Comparison of ENCODE assay signal across 23 cellular contexts in the genomic region with DNA sequence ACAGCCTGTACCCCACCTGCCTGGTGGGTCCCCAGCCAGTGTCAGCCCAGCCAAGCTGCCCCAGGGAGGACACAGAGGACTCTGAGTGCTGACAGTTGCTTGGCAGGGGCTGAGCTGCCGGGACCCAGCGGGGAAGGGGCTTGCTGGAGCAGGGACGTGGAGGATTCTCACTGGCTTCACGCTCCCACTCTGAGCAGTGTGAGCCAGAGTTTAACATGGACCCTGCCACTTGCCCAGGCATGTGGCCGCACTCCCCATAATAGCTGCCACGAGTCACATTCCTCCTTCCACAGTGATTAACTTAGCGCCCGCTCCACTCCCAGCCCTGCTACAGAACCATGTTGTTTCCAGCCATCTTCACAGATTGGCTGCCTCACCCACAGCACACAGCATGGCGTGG. TPM values are rescaled to one million over a fixed set of nuclear protein-coding genes. Genes with fewer than 3 reads are reported as not detected.
DNase-seq lines count a peak whose midpoint lies in the region; ATAC-seq, FAIRE-seq and TF ChIP-seq lines count a peak whose summit lies in the region.
"Had no signal": no experiment of that assay in that cellular context is flagged by ENCODE, and none has a peak within 500 bp of the region (broad histone marks: within the 10 kb centered on the region; RNA-seq: fewer than 3 reads in every experiment).

No MANE protein-coding gene starts in this region.

- 74 to 93% (median 84%) methylated on average over 4 to 9 of the region's 9 CpGs for WGBS in stomach, 5 donors

- dilution Hi-C loops in keratinocyte (cut with MboI; ENCODE audit: extremely low pct_ligation_motif_present, low sequenced_read_pairs): no loop called here

- H3F3A ChIP-seq in neural progenitor cell (ENCODE audit: low read depth): peaks cover 14% of the 10 kb centered on the region

- no peak for TF ChIP-seq POLR2A in stomach (IDR thresholded peaks at IDR 0.05)

- H3K4me3 Mint-ChIP-seq in activated naive CD4-positive, alpha-beta T cell treated with anti-CD3 and anti-CD28 coated beads, Interleukin-2, amount 10 ng/mL, durations not matched to agents 7 days and 5 days: no peak overlapping the region
- H3K4me3 Mint-ChIP-seq in central memory CD8-positive, alpha-beta T cell: no peak overlapping the region
- no peak overlapping the region for H3K4me3 Mint-ChIP-seq in stimulated activated effector memory CD8-positive, alpha-beta T cell treated with anti-CD3 and anti-CD28 coated beads, Interleukin-12 subunit alpha, Interleukin-12 subunit beta, amount 100 ng/mL, for 72 hours
- no peak overlapping the region for H3K4me3 Mint-ChIP-seq in neural progenitor cell
- H3K4me3 Mint-ChIP-seq: activated B cell treated with CpG ODN at 0.5 μM for 24 hours; activated CD4-positive, alpha-beta memory T cell treated with anti-CD3 and anti-CD28 coated beads, Interleukin-2, amount 10 ng/mL, durations not matched to agents 7 days and 5 days; dendritic cell treated with granulocyte-macrophage colony-stimulating factor and Interleukin-4, amounts not matched to agents 40 ng/mL and 50 ng/mL, for 4 days had no signal

- H4K20me1 ChIP-seq in keratinocyte (ENCODE audit: control insufficient read depth, extremely low read depth, insufficient read depth, low read length) (peaks cover 8% of the 10 kb centered on the region), neural progenitor cell (ENCODE audit: low read depth) (peaks cover 67% of the 10 kb centered on the region)

- peak; percentile 17 for FAIRE-seq in keratinocyte (lab: Jason Lieb, UNC)
- FAIRE-seq: G401.6, H54 had no signal

- H3K27me3 ChIP-seq in keratinocyte (ENCODE audit: control insufficient read depth, extremely low read depth, insufficient read depth, low read length) (no peaks in the 10 kb centered on the region), stomach (no peaks in the 10 kb centered on the region), neural progenitor cell (peaks cover 22% of the 10 kb centered on the region)
- H3K27me3 ChIP-seq: BLaER1, ovary, SJCRH30, vagina had no signal

- H2AFZ ChIP-seq in keratinocyte (ENCODE audit: control insufficient read depth, low read length) (no peak overlapping the region), neural progenitor cell (replicated peaks) (no peak overlapping the region)

- H3K79me2 ChIP-seq in keratinocyte (ENCODE audit: control insufficient read depth, insufficient read depth, low read length): no peaks in the 10 kb centered on the region
- H3K79me2 ChIP-seq in neural progenitor cell (ENCODE audit: low read depth): no peaks in the 10 kb centered on the region

- no peaks in the 10 kb centered on the region for H3K27me3 Mint-ChIP-seq in activated naive CD4-positive, alpha-beta T cell treated with anti-CD3 and anti-CD28 coated beads, Interleukin-2, amount 10 ng/mL, durations not matched to agents 7 days and 5 days
- H3K27me3 Mint-ChIP-seq in central memory CD8-positive, alpha-beta T cell: no peaks in the 10 kb centered on the region
- peaks cover 21% of the 10 kb centered on the region for H3K27me3 Mint-ChIP-seq in neural progenitor cell (ENCODE audit: insufficient read depth, low read depth)
- H3K27me3 Mint-ChIP-seq: activated B cell treated with CpG ODN at 0.5 μM for 24 hours; activated CD4-positive, alpha-beta memory T cell treated with anti-CD3 and anti-CD28 coated beads, Interleukin-2, amount 10 ng/mL, durations not matched to agents 7 days and 5 days; dendritic cell treated with granulocyte-macrophage colony-stimulating factor and Interleukin-4, amounts not matched to agents 40 ng/mL and 50 ng/mL, for 4 days had no signal

- H3K4me2 ChIP-seq in keratinocyte (ENCODE audit: control insufficient read depth, extremely low read depth, insufficient read depth, low read depth, low read length) (peak overlapping the region; percentile 14), neural progenitor cell (no peak overlapping the region)
- H3K4me2 ChIP-seq: BLaER1 had no signal

- intact Hi-C loops in stomach (cut with DNase I; ENCODE audit: low total_unique reads): no loop called here

- CTCF ChIA-PET in activated naive CD4-positive, alpha-beta T cell treated with anti-CD3 and anti-CD28 coated beads, Interleukin-2, amount 10 ng/mL, durations not matched to agents 7 days and 5 days (lab: Charles Lee): interaction anchor here (0.9 to 1.0 kb wide), 2 partner anchors 15 to 126 kb away, joined by 3 read pairs; no protein-coding TSS in a partner anchor

- TF ChIP-seq CTCF in keratinocyte (optimal IDR thresholded peaks at IDR 0.05 in 1 of 3, IDR thresholded peaks at IDR 0.05 in 1 of 3, conservative IDR thresholded peaks at IDR 0.05 in 1 of 3; ENCODE audit: extremely low read depth in 1 of 3, insufficient read depth in 2 of 3, low read length in 3 of 3): no peak
- no peak for TF ChIP-seq CTCF in stomach (IDR thresholded peaks at IDR 0.05)
- TF ChIP-seq CTCF in neural progenitor cell (IDR thresholded peaks at IDR 0.05): no peak

- H3K36me3 Mint-ChIP-seq in activated naive CD4-positive, alpha-beta T cell treated with anti-CD3 and anti-CD28 coated beads, Interleukin-2, amount 10 ng/mL, durations not matched to agents 7 days and 5 days: peaks cover 13% of the 10 kb centered on the region
- peaks cover 12% of the 10 kb centered on the region for H3K36me3 Mint-ChIP-seq in central memory CD8-positive, alpha-beta T cell (ENCODE audit: insufficient read depth)
- H3K36me3 Mint-ChIP-seq in stimulated activated effector memory CD8-positive, alpha-beta T cell treated with anti-CD3 and anti-CD28 coated beads, Interleukin-12 subunit alpha, Interleukin-12 subunit beta, amount 100 ng/mL, for 72 hours: peaks cover 41% of the 10 kb centered on the region
- peaks cover 19% of the 10 kb centered on the region for H3K36me3 Mint-ChIP-seq in neural progenitor cell

- ATAC-seq in central memory CD8-positive, alpha-beta T cell (replicated peaks; ENCODE audit: extremely low read depth, poor library complexity, severe bottlenecking): no peak
- ATAC-seq in stimulated activated effector memory CD8-positive, alpha-beta T cell treated with anti-CD3 and anti-CD28 coated beads, Interleukin-12 subunit alpha, Interleukin-12 subunit beta, amount 100 ng/mL, for 72 hours: no peak
- no peak for ATAC-seq in HG03565 (IDR thresholded peaks at IDR 0.05; ENCODE audit: unreplicated experiment)
- ATAC-seq: left lobe of liver had no signal

- peak overlapping the region; percentile 26 for H3K27ac Mint-ChIP-seq in activated naive CD4-positive, alpha-beta T cell treated with anti-CD3 and anti-CD28 coated beads, Interleukin-2, amount 10 ng/mL, durations not matched to agents 7 days and 5 days
- peak overlapping the region; percentile 33 for H3K27ac Mint-ChIP-seq in central memory CD8-positive, alpha-beta T cell (ENCODE audit: low read depth)
- peak overlapping the region; percentile 50 for H3K27ac Mint-ChIP-seq in stimulated activated effector memory CD8-positive, alpha-beta T cell treated with anti-CD3 and anti-CD28 coated beads, Interleukin-12 subunit alpha, Interleukin-12 subunit beta, amount 100 ng/mL, for 72 hours
- no peak overlapping the region for H3K27ac Mint-ChIP-seq in neural progenitor cell
- H3K27ac Mint-ChIP-seq: activated B cell treated with CpG ODN at 0.5 μM for 24 hours; activated CD4-positive, alpha-beta memory T cell treated with anti-CD3 and anti-CD28 coated beads, Interleukin-2, amount 10 ng/mL, durations not matched to agents 7 days and 5 days; dendritic cell treated with granulocyte-macrophage colony-stimulating factor and Interleukin-4, amounts not matched to agents 40 ng/mL and 50 ng/mL, for 4 days had no signal

- no peak overlapping the region for H3K27ac ChIP-seq in keratinocyte (ENCODE audit: control insufficient read depth, insufficient read depth, low read length)
- H3K27ac ChIP-seq in stomach: no peak overlapping the region
- H3K27ac ChIP-seq in neural progenitor cell: no peak overlapping the region
- H3K27ac ChIP-seq: BLaER1, ovary, SJCRH30, vagina had no signal

- H3K4me3 ChIP-seq in keratinocyte (ENCODE audit: control insufficient read depth in 2 of 3, extremely low read depth in 1 of 3, insufficient read depth in 2 of 3, low read depth in 1 of 3, low read length in 3 of 3) (no peak overlapping the region), stomach (no peak overlapping the region), neural progenitor cell (no peak overlapping the region)
- H3K4me3 ChIP-seq: BLaER1, ovary, SJCRH30, vagina had no signal

- H3K36me3 ChIP-seq in keratinocyte (ENCODE audit: control insufficient read depth in 2 of 2, extremely low read depth in 1 of 2, insufficient read depth in 2 of 2, low read length in 2 of 2) (peaks cover 14 to 31% of the 10 kb centered on the region in 2 experiments), stomach (peaks cover 5 to 81% (median 54%) of the 10 kb centered on the region in 4 donors), neural progenitor cell (no peaks in the 10 kb centered on the region)
- H3K36me3 ChIP-seq: ovary had no signal

- H3K9me1 ChIP-seq in keratinocyte (ENCODE audit: control insufficient read depth, extremely low read depth, insufficient read depth, low read length): peaks cover 2% of the 10 kb centered on the region

- peaks cover 12% of the 10 kb centered on the region for H3K4me1 ChIP-seq in keratinocyte (ENCODE audit: control insufficient read depth, extremely low read depth, insufficient read depth, low read length)
- peaks cover 7 to 22% (median 13%) of the 10 kb centered on the region in 4 donors for H3K4me1 ChIP-seq in stomach
- peaks cover 16% of the 10 kb centered on the region for H3K4me1 ChIP-seq in neural progenitor cell
- H3K4me1 ChIP-seq: SJCRH30 had no signal

- H3K9me3 Mint-ChIP-seq in activated naive CD4-positive, alpha-beta T cell treated with anti-CD3 and anti-CD28 coated beads, Interleukin-2, amount 10 ng/mL, durations not matched to agents 7 days and 5 days: no peaks in the 10 kb centered on the region
- H3K9me3 Mint-ChIP-seq in central memory CD8-positive, alpha-beta T cell: no peaks in the 10 kb centered on the region
- no peaks in the 10 kb centered on the region for H3K9me3 Mint-ChIP-seq in stimulated activated effector memory CD8-positive, alpha-beta T cell treated with anti-CD3 and anti-CD28 coated beads, Interleukin-12 subunit alpha, Interleukin-12 subunit beta, amount 100 ng/mL, for 72 hours
- H3K9me3 Mint-ChIP-seq in neural progenitor cell: no peaks in the 10 kb centered on the region
- H3K9me3 Mint-ChIP-seq: activated B cell treated with CpG ODN at 0.5 μM for 24 hours; activated CD4-positive, alpha-beta memory T cell treated with anti-CD3 and anti-CD28 coated beads, Interleukin-2, amount 10 ng/mL, durations not matched to agents 7 days and 5 days; dendritic cell treated with granulocyte-macrophage colony-stimulating factor and Interleukin-4, amounts not matched to agents 40 ng/mL and 50 ng/mL, for 4 days had no signal

- peaks cover 10% of the 10 kb centered on the region for H3K4me1 Mint-ChIP-seq in activated naive CD4-positive, alpha-beta T cell treated with anti-CD3 and anti-CD28 coated beads, Interleukin-2, amount 10 ng/mL, durations not matched to agents 7 days and 5 days
- H3K4me1 Mint-ChIP-seq in central memory CD8-positive, alpha-beta T cell: peaks cover 8% of the 10 kb centered on the region
- peaks cover 9% of the 10 kb centered on the region for H3K4me1 Mint-ChIP-seq in stimulated activated effector memory CD8-positive, alpha-beta T cell treated with anti-CD3 and anti-CD28 coated beads, Interleukin-12 subunit alpha, Interleukin-12 subunit beta, amount 100 ng/mL, for 72 hours
- peaks cover 17% of the 10 kb centered on the region for H3K4me1 Mint-ChIP-seq in neural progenitor cell

- TF ChIP-seq EP300 in stomach (IDR thresholded peaks at IDR 0.05): no peak

- H3K9me3 ChIP-seq in keratinocyte (ENCODE audit: control insufficient read depth, low read depth, low read length) (no peaks in the 10 kb centered on the region), stomach (no peaks in the 10 kb centered on the region), neural progenitor cell (ENCODE audit: low read depth) (no peaks in the 10 kb centered on the region)
- H3K9me3 ChIP-seq: BLaER1, ovary, SJCRH30, vagina had no signal

- H3K9ac ChIP-seq in keratinocyte (ENCODE audit: control insufficient read depth, extremely low read depth, insufficient read depth, low read length) (no peak overlapping the region), neural progenitor cell (no peak overlapping the region)
- H3K9ac ChIP-seq: BLaER1 had no signal

- no peak for DNase-seq in activated naive CD4-positive, alpha-beta T cell treated with anti-CD3 and anti-CD28 coated beads, Interleukin-2, amount 10 ng/mL, durations not matched to agents 7 days and 5 days
- DNase-seq in activated naive CD4-positive, alpha-beta T cell (lab: John Stamatoyannopoulos, UW): no peak
- DNase-seq in central memory CD8-positive, alpha-beta T cell (ENCODE audit: low spot score in 2 of 2): no peak
- no peak for DNase-seq in keratinocyte (ENCODE audit: low read depth, low spot score)
- no peak for DNase-seq in stimulated activated effector memory CD8-positive, alpha-beta T cell treated with anti-CD3 and anti-CD28 coated beads, Interleukin-12 subunit alpha, Interleukin-12 subunit beta, amount 100 ng/mL, for 72 hours (ENCODE audit: low spot score in 2 of 2)
- no peak for DNase-seq in stomach
- DNase-seq in neural progenitor cell (ENCODE audit: low spot score): no peak
- DNase-seq: activated B cell treated with CpG ODN at 0.5 μM for 24 hours; activated CD4-positive, alpha-beta memory T cell treated with anti-CD3 and anti-CD28 coated beads, Interleukin-2, amount 10 ng/mL, durations not matched to agents 7 days and 5 days; activated T-cell treated with anti-CD3 and anti-CD28 coated beads, Interleukin-2, amount 50 U/mL, for 1 hour; foreskin melanocyte; NCI-H1417; NCI-H2171 treated with DMSO at 0.1 percent for 48 hours; NCI-H774; ovary; SJCRH30 had no signal

RNA-seq across cellular contexts. Expression of a gene that starts 31.2 kb away (rescaled TPM):
- polyA plus RNA-seq in keratinocyte (51.7 to 62.3 TPM (median 59.8 TPM) in 3 replicates), stomach (10 to 100 TPM; 13.1 to 64.5 (median 17.2) TPM)
- polyA plus RNA-seq in keratinocyte (2011; ENCODE audit: low read depth): 141 TPM
- 13.1 and 22.9 TPM in 2 replicates for polyA plus RNA-seq in keratinocyte (2011; cell fraction: cytosol; rRNA removed)
- 193 and 230 TPM in 2 replicates for polyA plus RNA-seq in keratinocyte (2011; cell fraction: nucleus; rRNA removed)
- 58.4 and 115 TPM in 2 replicates for polyA plus RNA-seq in keratinocyte (2012; ENCODE audit: low replicate concordance)
- polyA minus RNA-seq in keratinocyte: 92.2 to 212 TPM (median 99.5 TPM) in 3 replicates
- 158 TPM for polyA minus RNA-seq in keratinocyte (2011; cell fraction: cytosol; rRNA and poly(A)+ RNA removed)
- 274 and 384 TPM in 2 replicates for polyA minus RNA-seq in keratinocyte (2011; cell fraction: nucleus; rRNA and poly(A)+ RNA removed)
- total RNA-seq in stomach (100 to 1,000 TPM in 3 of 5 donors, 10 to 100 TPM in 2; 18.9 to 207 (median 126) TPM), neural progenitor cell (ENCODE audit: low replicate concordance) (12.7 and 41.0 TPM in 2 replicates)
